Comparison of ENCODE assay signal across 2 cellular contexts in the genomic region with DNA sequence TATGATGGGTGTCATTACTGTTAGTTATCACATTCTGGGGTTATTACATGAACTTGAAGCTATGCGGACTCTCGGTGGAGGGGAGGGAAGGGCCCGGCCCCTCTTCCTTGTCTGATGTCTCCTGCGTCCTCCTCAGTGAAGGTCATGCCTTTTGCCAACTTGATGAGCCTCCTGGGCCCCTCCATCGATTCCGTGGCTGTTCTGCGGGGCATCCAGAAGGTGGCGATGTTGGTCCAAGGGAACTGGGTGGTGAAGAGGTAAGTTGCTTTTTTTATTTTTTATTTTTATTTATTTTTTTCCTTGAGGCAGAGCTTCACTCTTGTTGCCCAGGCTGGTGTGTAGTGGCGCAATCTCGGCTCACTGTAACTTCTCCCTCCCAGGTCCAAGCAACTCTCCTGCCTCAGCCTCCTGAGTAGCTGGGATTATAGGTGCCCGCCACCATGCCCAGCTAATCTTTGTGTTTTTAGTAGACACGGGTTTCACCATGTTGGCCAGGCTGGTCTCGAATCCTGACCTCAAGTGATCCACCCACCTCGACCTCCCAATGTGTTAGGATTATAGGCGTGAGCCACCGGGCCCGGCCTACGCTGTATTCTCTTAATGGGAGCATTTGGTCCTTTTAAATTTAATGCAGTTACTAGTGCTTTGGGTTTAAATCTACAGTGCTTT.
TF ChIP-seq lines count a peak whose summit lies in the region.

No MANE protein-coding gene starts in this region.

TF ChIP-seq in K562, 482 proteins besides CTCF, POLR2A, EP300 and RAD21:
- TF ChIP-seq MAZ (CRISPR knock-in tag; conservative IDR thresholded peaks at IDR 0.05 in 1 of 2, IDR thresholded peaks at IDR 0.05 in 1 of 2) (0 out of 4 replicates have a peak, but pooled peaks of 1 of the 2 experiments have one; percentile 40), EZH2 (IDR thresholded peaks at IDR 0.05; ENCODE audit: borderline replicate concordance, low read depth, low read length) (no peak), PRPF4 (IDR thresholded peaks at IDR 0.05; ENCODE audit: insufficient read depth, low read depth, low read length, poor library complexity, severe bottlenecking) (no peak), CC2D1A (IDR thresholded peaks at IDR 0.05) (0 out of 2 replicates have a peak, but pooled peaks have one; percentile 8), SMC3 (conservative IDR thresholded peaks at IDR 0.05; ENCODE audit: insufficient read depth, low read depth, low read length) (0 out of 2 replicates have a peak, but pooled peaks have one; percentile 27), ZNF143 (CRISPR knock-in tag; IDR thresholded peaks at IDR 0.05) (no peak), MAFG (tag; conservative IDR thresholded peaks at IDR 0.05) (no peak), TAF7 (tag; IDR thresholded peaks at IDR 0.05) (no peak), FOXM1 (IDR thresholded peaks at IDR 0.05; ENCODE audit: low read depth) (no peak), FOXM1 (CRISPR knock-in tag; IDR thresholded peaks at IDR 0.05; ENCODE audit: low read depth) (no peak), POLR2AphosphoS5 (IDR thresholded peaks at IDR 0.05; ENCODE audit: control insufficient read depth, insufficient read depth, low read depth, low read length) (0 out of 2 replicates have a peak, but pooled peaks have one; percentile 27), MBD2 (IDR thresholded peaks at IDR 0.05; ENCODE audit: borderline replicate concordance, low read depth) (no peak), MYBL2 (IDR thresholded peaks at IDR 0.05; ENCODE audit: low read depth) (no peak), MYBL2 (CRISPR knock-in tag; IDR thresholded peaks at IDR 0.05; ENCODE audit: borderline replicate concordance) (no peak), SMARCA4 (IDR thresholded peaks at IDR 0.05) (no peak), ZNF384 (IDR thresholded peaks at IDR 0.05; ENCODE audit: low read depth, low read length) (0 out of 2 replicates have a peak, but pooled peaks have one; percentile 24), HDAC8 (tag; IDR thresholded peaks at IDR 0.05) (no peak), E2F3 (CRISPR knock-in tag; IDR thresholded peaks at IDR 0.05) (no peak)
- TF ChIP-seq, protein P1, sequence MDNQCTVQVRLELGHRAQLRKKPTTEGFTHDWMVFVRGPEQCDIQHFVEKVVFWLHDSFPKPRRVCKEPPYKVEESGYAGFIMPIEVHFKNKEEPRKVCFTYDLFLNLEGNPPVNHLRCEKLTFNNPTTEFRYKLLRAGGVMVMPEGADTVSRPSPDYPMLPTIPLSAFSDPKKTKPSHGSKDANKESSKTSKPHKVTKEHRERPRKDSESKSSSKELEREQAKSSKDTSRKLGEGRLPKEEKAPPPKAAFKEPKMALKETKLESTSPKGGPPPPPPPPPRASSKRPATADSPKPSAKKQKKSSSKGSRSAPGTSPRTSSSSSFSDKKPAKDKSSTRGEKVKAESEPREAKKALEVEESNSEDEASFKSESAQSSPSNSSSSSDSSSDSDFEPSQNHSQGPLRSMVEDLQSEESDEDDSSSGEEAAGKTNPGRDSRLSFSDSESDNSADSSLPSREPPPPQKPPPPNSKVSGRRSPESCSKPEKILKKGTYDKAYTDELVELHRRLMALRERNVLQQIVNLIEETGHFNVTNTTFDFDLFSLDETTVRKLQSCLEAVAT (IDR thresholded peaks at IDR 0.05) = no peak
- TF ChIP-seq, protein P2, sequence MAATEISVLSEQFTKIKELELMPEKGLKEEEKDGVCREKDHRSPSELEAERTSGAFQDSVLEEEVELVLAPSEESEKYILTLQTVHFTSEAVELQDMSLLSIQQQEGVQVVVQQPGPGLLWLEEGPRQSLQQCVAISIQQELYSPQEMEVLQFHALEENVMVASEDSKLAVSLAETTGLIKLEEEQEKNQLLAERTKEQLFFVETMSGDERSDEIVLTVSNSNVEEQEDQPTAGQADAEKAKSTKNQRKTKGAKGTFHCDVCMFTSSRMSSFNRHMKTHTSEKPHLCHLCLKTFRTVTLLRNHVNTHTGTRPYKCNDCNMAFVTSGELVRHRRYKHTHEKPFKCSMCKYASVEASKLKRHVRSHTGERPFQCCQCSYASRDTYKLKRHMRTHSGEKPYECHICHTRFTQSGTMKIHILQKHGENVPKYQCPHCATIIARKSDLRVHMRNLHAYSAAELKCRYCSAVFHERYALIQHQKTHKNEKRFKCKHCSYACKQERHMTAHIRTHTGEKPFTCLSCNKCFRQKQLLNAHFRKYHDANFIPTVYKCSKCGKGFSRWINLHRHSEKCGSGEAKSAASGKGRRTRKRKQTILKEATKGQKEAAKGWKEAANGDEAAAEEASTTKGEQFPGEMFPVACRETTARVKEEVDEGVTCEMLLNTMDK (IDR thresholded peaks at IDR 0.05; ENCODE audit: borderline replicate concordance, insufficient read depth, low read depth, low read length, poor library complexity, severe bottlenecking) = peak; percentile 8

TF ChIP-seq in GM12891, 5 proteins besides CTCF, POLR2A, EP300 and RAD21:
- TF ChIP-seq PAX5 (IDR thresholded peaks at IDR 0.05; ENCODE audit: insufficient read depth, low read length, severe bottlenecking) = no peak
- TF ChIP-seq SPI1 (IDR thresholded peaks at IDR 0.05; ENCODE audit: low read depth, low read length) = no peak
- TF ChIP-seq POU2F2 (IDR thresholded peaks at IDR 0.05; ENCODE audit: low read depth, low read length) = no peak
- TF ChIP-seq TAF1 (IDR thresholded peaks at IDR 0.05; ENCODE audit: low read depth, low read length) = no peak
- no peak for TF ChIP-seq POLR2AphosphoS5 (IDR thresholded peaks at IDR 0.05; ENCODE audit: low read depth, low read length)
TF ChIP-seq in GM12891: peak in this region for 0.
